12 cellular contexts compared by ENCODE assay signal in genomic region chrX:15947648-15948317, GRCh38.
DNase-seq lines count a peak whose midpoint lies in the region; ATAC-seq and TF ChIP-seq lines count a peak whose summit lies in the region.
"Had no signal": no experiment of that assay in that cellular context is flagged by ENCODE, and none has a peak within 500 bp of the region (broad histone marks: within the 10 kb centered on the region; RNA-seq: fewer than 3 reads in every experiment).

No MANE protein-coding gene starts in this region.

- H3K9me3 Mint-ChIP-seq in endodermal cell (no peaks in the 10 kb centered on the region), nephron (no peaks in the 10 kb centered on the region)
- no peaks in the 10 kb centered on the region for H3K9me3 Mint-ChIP-seq in activated T-helper 1 cell treated with anti-CD3 and anti-CD28 coated beads, Interleukin-12 subunit alpha, Interleukin-12 subunit beta, Interleukin-2, Interleukin-4 antibody, amounts not matched to agents 30 ng/mL and 10 ng/mL and 1 ng/mL, durations not matched to agents 14 hours and 24 hours and 36 hours
- H3K9me3 Mint-ChIP-seq: activated T-helper 2 cell treated with anti-CD3 and anti-CD28 coated beads, Interferon-gamma antibody, Interleukin-2, Interleukin-4, amounts not matched to agents 10 μg/mL and 5 μg/mL and 100 μg/mL, durations not matched to agents 14 hours and 24 hours and 36 hours had no signal

- no peaks in the 10 kb centered on the region for H3K27me3 ChIP-seq in endodermal cell (ENCODE audit: control insufficient read depth, insufficient read depth, low read length, poor library complexity, severe bottlenecking)

- H3K4me1 Mint-ChIP-seq in endodermal cell, result peaks cover 33% of the 10 kb centered on the region
- H3K4me1 Mint-ChIP-seq in nephron, result peaks cover 16% of the 10 kb centered on the region
- no peaks in the 10 kb centered on the region for H3K4me1 Mint-ChIP-seq in activated T-helper 1 cell treated with anti-CD3 and anti-CD28 coated beads, Interleukin-12 subunit alpha, Interleukin-12 subunit beta, Interleukin-2, Interleukin-4 antibody, amounts not matched to agents 30 ng/mL and 10 ng/mL and 1 ng/mL, durations not matched to agents 14 hours and 24 hours and 36 hours (ENCODE audit: low read depth)

- ATAC-seq in left lobe of liver, result no peak
- ATAC-seq: esophagus mucosa had no signal

- H3K36me3 Mint-ChIP-seq in endodermal cell (ENCODE audit: low read depth) (peaks cover 7% of the 10 kb centered on the region), nephron (ENCODE audit: low read depth) (no peaks in the 10 kb centered on the region)
- H3K36me3 Mint-ChIP-seq in activated T-helper 1 cell treated with anti-CD3 and anti-CD28 coated beads, Interleukin-12 subunit alpha, Interleukin-12 subunit beta, Interleukin-2, Interleukin-4 antibody, amounts not matched to agents 30 ng/mL and 10 ng/mL and 1 ng/mL, durations not matched to agents 14 hours and 24 hours and 36 hours (ENCODE audit: low read depth), result no peaks in the 10 kb centered on the region

- H3K27ac Mint-ChIP-seq in endodermal cell (peak overlapping the region; percentile 95), nephron (peak overlapping the region in 2 of 3 experiments; percentile 34 to 83)
- H3K27ac Mint-ChIP-seq in activated T-helper 1 cell treated with anti-CD3 and anti-CD28 coated beads, Interleukin-12 subunit alpha, Interleukin-12 subunit beta, Interleukin-2, Interleukin-4 antibody, amounts not matched to agents 30 ng/mL and 10 ng/mL and 1 ng/mL, durations not matched to agents 14 hours and 24 hours and 36 hours, result no peak overlapping the region
- H3K27ac Mint-ChIP-seq: activated T-helper 2 cell treated with anti-CD3 and anti-CD28 coated beads, Interferon-gamma antibody, Interleukin-2, Interleukin-4, amounts not matched to agents 10 μg/mL and 5 μg/mL and 100 μg/mL, durations not matched to agents 14 hours and 24 hours and 36 hours had no signal

- no peak overlapping the region for H3K9ac ChIP-seq in endodermal cell (ENCODE audit: extremely low read depth, low read length, poor library complexity, severe bottlenecking)

- no peaks in the 10 kb centered on the region for H3K9me3 ChIP-seq in endodermal cell (ENCODE audit: control insufficient read depth, low read length)

- TF ChIP-seq CTCF in endodermal cell (conservative IDR thresholded peaks at IDR 0.05), result no peak
- no peak for TF ChIP-seq CTCF in nephron (IDR thresholded peaks at IDR 0.05; ENCODE audit: unreplicated experiment in 3 of 3)

- H3K27me3 Mint-ChIP-seq in endodermal cell (ENCODE audit: insufficient read depth) (no peaks in the 10 kb centered on the region), nephron (ENCODE audit: low read depth) (no peaks in the 10 kb centered on the region)
- H3K27me3 Mint-ChIP-seq in activated T-helper 1 cell treated with anti-CD3 and anti-CD28 coated beads, Interleukin-12 subunit alpha, Interleukin-12 subunit beta, Interleukin-2, Interleukin-4 antibody, amounts not matched to agents 30 ng/mL and 10 ng/mL and 1 ng/mL, durations not matched to agents 14 hours and 24 hours and 36 hours (ENCODE audit: insufficient read depth), result no peaks in the 10 kb centered on the region

- intact Hi-C loops in activated T-helper 1 cell treated with anti-CD3 and anti-CD28 coated beads, Interleukin-12 subunit alpha, Interleukin-12 subunit beta, Interleukin-2, Interleukin-4 antibody, amounts not matched to agents 30 ng/mL and 10 ng/mL and 1 ng/mL, durations not matched to agents 14 hours and 24 hours and 36 hours (cut with micrococcal nuclease), result no loop called here

- H3K36me3 ChIP-seq in endodermal cell (ENCODE audit: control insufficient read depth, insufficient read depth, low read length), result no peaks in the 10 kb centered on the region

- no peaks in the 10 kb centered on the region for H3K4me1 ChIP-seq in endodermal cell (ENCODE audit: control insufficient read depth, insufficient read depth, low read length)

- no peak overlapping the region for H3K27ac ChIP-seq in endodermal cell (ENCODE audit: low read depth, low read length)

- DNase-seq in ELF-1 (ENCODE audit: low read depth, low spot score), result peak; percentile 89
- peak; percentile 81 for DNase-seq in OCI-M2 (lab: John Stamatoyannopoulos, UW; ENCODE audit: unreplicated experiment)
- DNase-seq in endodermal cell, result peak; percentile 91
- no peak for DNase-seq in left lobe of liver (ENCODE audit: low spot score)
- no peak for DNase-seq in activated T-helper 1 cell treated with anti-CD3 and anti-CD28 coated beads, Interleukin-12 subunit alpha, Interleukin-12 subunit beta, Interleukin-2, Interleukin-4 antibody, amounts not matched to agents 30 ng/mL and 10 ng/mL and 1 ng/mL, durations not matched to agents 14 hours and 24 hours and 36 hours (ENCODE audit: low spot score)
- no peak for DNase-seq in DMS 273 (lab: John Stamatoyannopoulos, UW; ENCODE audit: unreplicated experiment)
- no peak for DNase-seq in hippocampal formation (lab: John Stamatoyannopoulos, UW)
- DNase-seq: DND-41, NCI-H2081 had no signal

- 8% methylated on average over 1 of the region's 1 CpG; no CpG with 5 or more reads in 1 of the 2 experiments for WGBS in endodermal cell (ENCODE audit: insufficient coverage in 1 of 2, insufficient read length in 1 of 2), 2 experiments

- H3K4me3 Mint-ChIP-seq in endodermal cell (peak overlapping the region; percentile 18), nephron (no peak overlapping the region)
- H3K4me3 Mint-ChIP-seq in activated T-helper 1 cell treated with anti-CD3 and anti-CD28 coated beads, Interleukin-12 subunit alpha, Interleukin-12 subunit beta, Interleukin-2, Interleukin-4 antibody, amounts not matched to agents 30 ng/mL and 10 ng/mL and 1 ng/mL, durations not matched to agents 14 hours and 24 hours and 36 hours, result no peak overlapping the region

- H3K4me3 ChIP-seq in endodermal cell (ENCODE audit: low read length), result no peak overlapping the region

Comparison
In these comparisons a context has a peak if more than half of its experiments do, and no peak if none do; other contexts are left out.
1. DNase-seq: peak in ELF-1 (single experiment), OCI-M2 (single experiment) and endodermal cell (single experiment); none in left lobe of liver (single experiment), activated T-helper 1 cell treated with anti-CD3 and anti-CD28 coated beads, Interleukin-12 subunit alpha, Interleukin-12 subunit beta, Interleukin-2, Interleukin-4 antibody, amounts not matched to agents 30 ng/mL and 10 ng/mL and 1 ng/mL, durations not matched to agents 14 hours and 24 hours and 36 hours (single experiment), DMS 273 (single experiment) and hippocampal formation (0 of 2).